In the genomic region with DNA sequence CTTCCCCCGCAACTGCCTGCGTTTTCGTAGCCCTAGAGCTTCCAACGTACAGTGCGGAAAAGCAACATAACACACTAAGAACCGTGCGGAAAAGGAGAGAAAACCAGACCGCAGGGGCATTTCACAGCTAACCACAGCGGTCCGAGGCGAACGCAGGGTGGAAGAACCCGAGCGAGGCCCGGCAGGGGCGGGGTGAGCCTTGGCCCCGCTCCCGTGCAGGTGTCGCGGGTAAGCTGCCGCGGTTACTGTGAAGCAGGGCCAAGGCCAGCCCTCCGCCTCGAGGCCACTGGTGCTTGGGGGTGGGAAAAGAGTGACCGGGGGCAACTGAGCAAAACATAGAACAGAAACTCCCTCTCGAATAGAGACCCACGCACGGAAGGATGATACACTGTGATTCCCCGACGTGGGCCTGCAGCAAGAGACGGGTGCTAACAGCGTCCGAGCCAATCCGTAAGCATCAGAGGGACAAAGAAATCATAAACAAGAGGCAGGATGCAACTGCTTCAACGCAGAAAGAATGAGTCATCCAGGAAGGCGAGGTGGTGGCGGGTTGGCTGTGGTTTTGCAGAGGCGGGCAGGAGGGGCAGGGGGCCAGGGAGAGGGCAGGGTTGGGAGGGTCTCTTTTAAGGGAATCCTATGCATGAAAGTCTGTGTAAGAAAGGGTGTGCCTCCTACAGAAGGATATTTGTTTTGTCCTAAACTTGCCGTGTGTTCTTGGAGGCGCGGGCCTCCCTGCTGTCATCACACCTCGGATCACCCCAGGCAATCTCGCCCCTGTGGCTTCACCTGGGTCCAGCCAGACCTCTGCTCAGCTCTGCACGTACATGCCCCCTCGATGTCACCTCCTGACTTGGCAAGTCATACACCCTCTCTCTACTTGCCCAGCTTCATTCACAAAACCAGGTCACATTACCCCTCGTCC, we compare ENCODE assay signal across 9 cellular contexts. TPM values are rescaled to one million over a fixed set of nuclear protein-coding genes. Genes with fewer than 3 reads are reported as not detected.
DNase-seq lines count a peak whose midpoint lies in the region; ATAC-seq, FAIRE-seq and TF ChIP-seq lines count a peak whose summit lies in the region.
"Had no signal": no experiment of that assay in that cellular context is flagged by ENCODE, and none has a peak within 500 bp of the region (broad histone marks: within the 10 kb centered on the region; RNA-seq: fewer than 3 reads in every experiment).

No MANE protein-coding gene starts in this region.

- TF ChIP-seq RAD21 in HepG2 (CRISPR knock-in tag; IDR thresholded peaks at IDR 0.05) = no peak

- H3K4me1 ChIP-seq in OCI-LY3 (ENCODE audit: low read length) (peaks cover 2% of the 10 kb centered on the region; the same call in 1 of the 2 replicates), HepG2 (ENCODE audit: insufficient read depth, low read length) (peaks cover 73% of the 10 kb centered on the region), psoas muscle (no peaks in the 10 kb centered on the region)

- H3K27me3 Mint-ChIP-seq in activated T-helper 17 cell treated with anti-CD3 and anti-CD28 coated beads, Interleukin-2, amount 50 U/mL, for 72 hours = peaks cover 16% of the 10 kb centered on the region

- ATAC-seq in GM18861 (IDR thresholded peaks at IDR 0.05; ENCODE audit: unreplicated experiment) (peak; percentile 52), HG03135 (IDR thresholded peaks at IDR 0.05; ENCODE audit: unreplicated experiment) (peak; percentile 64), HepG2 (peak; percentile 4; the same call in 1 of the 3 replicates), psoas muscle (no peak)
- ATAC-seq in activated T-helper 17 cell treated with anti-CD3 and anti-CD28 coated beads, Interleukin-2, amount 50 U/mL, for 72 hours (replicated peaks) = peak; percentile 88

- WGBS in HepG2 (ENCODE audit: low lambda C conversion rate) = 94% methylated on average over 40 of the region's 46 CpGs
- 53 to 63% (median 56%) methylated on average over 45 to 46 of the region's 46 CpGs for WGBS in psoas muscle, 3 donors

- in situ Hi-C loops in HepG2 (cut with HindIII; ENCODE audit: extremely low pct_ligation_motif_present, low pct_unique_long_range_greater_than_20kb) = no loop called here

- H3K4me3 ChIP-seq in OCI-LY3 (ENCODE audit: low read length) (peak overlapping the region; percentile 73), HepG2 (replicated peaks in 1 of 3; ENCODE audit: insufficient read depth in 1 of 3, low read depth in 2 of 3, low read length in 3 of 3) (no peak overlapping the region), psoas muscle (no peak overlapping the region)

- TF ChIP-seq CTCF in OCI-LY3 (IDR thresholded peaks at IDR 0.05; ENCODE audit: low read depth, low read length) (no peak), HepG2 (CRISPR knock-in tag; IDR thresholded peaks at IDR 0.05) (no peak), psoas muscle (IDR thresholded peaks at IDR 0.05) (no peak)

- no peak for TF ChIP-seq POLR2A in HepG2 (IDR thresholded peaks at IDR 0.05; ENCODE audit: insufficient read depth in 1 of 2, low read depth in 2 of 2, low read length in 2 of 2)

- H3K9me3 ChIP-seq in OCI-LY3 (ENCODE audit: insufficient read depth, low read length) (no peaks in the 10 kb centered on the region), HepG2 (ENCODE audit: low read length) (no peaks in the 10 kb centered on the region), psoas muscle (no peaks in the 10 kb centered on the region)

- intact Hi-C loops in HepG2 (cut with micrococcal nuclease; ENCODE audit: unreplicated experiment) = no loop called here
- intact Hi-C loops in psoas muscle (cut with DNase I) = no loop called here

- POLR2A ChIA-PET in HepG2 (lab: Yijun Ruan, JAX) = no interaction called here

- no peaks in the 10 kb centered on the region for H3K36me3 ChIP-seq in OCI-LY3 (replicated peaks; ENCODE audit: low read depth, low read length)
- peaks cover 2 to 8% of the 10 kb centered on the region in 2 experiments; a peak in 3 of 5 replicates for H3K36me3 ChIP-seq in HepG2 (replicated peaks in 1 of 2; ENCODE audit: control insufficient read depth in 1 of 2, insufficient read depth in 2 of 2, low read length in 2 of 2)
- no peaks in the 10 kb centered on the region for H3K36me3 ChIP-seq in psoas muscle (ENCODE audit: insufficient read depth in 1 of 2, low read depth in 1 of 2)

- H3K9ac ChIP-seq in OCI-LY3 (ENCODE audit: low read length) = peak overlapping the region; percentile 10; the same call in 1 of the 2 replicates
- no peak overlapping the region for H3K9ac ChIP-seq in HepG2 (ENCODE audit: insufficient read depth, low read depth, low read length)

- H3K4me2 ChIP-seq in OCI-LY3 (ENCODE audit: low read length) (peak overlapping the region; percentile 76), HepG2 (ENCODE audit: low read depth, low read length) (no peak overlapping the region)

- FAIRE-seq in HepG2 (lab: Jason Lieb, UNC) = no peak
- FAIRE-seq: TTC549 had no signal

- H2AFZ ChIP-seq in OCI-LY3 (ENCODE audit: low read depth, low read length) (peak overlapping the region; percentile 22; the same call in 1 of the 2 replicates), HepG2 (ENCODE audit: low read length) (no peak overlapping the region)

- TF ChIP-seq EP300 in HepG2 (IDR thresholded peaks at IDR 0.05; ENCODE audit: low read depth in 2 of 2, low read length in 2 of 2) (no peak), HepG2 (CRISPR knock-in tag; IDR thresholded peaks at IDR 0.05; ENCODE audit: borderline replicate concordance) (no peak)

- DNase-seq in HepG2 (ENCODE audit: low spot score) (no peak), DMS 273 treated with DMSO at 0.1 percent for 48 hours (lab: John Stamatoyannopoulos, UW) (no peak), psoas muscle (no peak)
- peak; percentile 87 for DNase-seq in stimulated activated naive CD4-positive, alpha-beta T cell treated with Interleukin-2 at 50 U/mL for 16 hours (lab: John Stamatoyannopoulos, UW)

- no peaks in the 10 kb centered on the region for H3K9me3 Mint-ChIP-seq in activated T-helper 17 cell treated with anti-CD3 and anti-CD28 coated beads, Interleukin-2, amount 50 U/mL, for 72 hours

- H3K27ac Mint-ChIP-seq in activated T-helper 17 cell treated with anti-CD3 and anti-CD28 coated beads, Interleukin-2, amount 50 U/mL, for 72 hours = peak overlapping the region; percentile 90

- CTCF ChIA-PET in HepG2 (lab: Yijun Ruan, JAX; ENCODE audit: low intra/inter-chr PET ratio, low total read pairs) = no interaction called here

- peak overlapping the region; percentile 78 for H3K4me3 Mint-ChIP-seq in activated T-helper 17 cell treated with anti-CD3 and anti-CD28 coated beads, Interleukin-2, amount 50 U/mL, for 72 hours

- H3K27ac ChIP-seq in OCI-LY3 (ENCODE audit: low read length) (no peak overlapping the region), HepG2 (ENCODE audit: extremely low read length, insufficient read depth, low read length) (no peak overlapping the region), psoas muscle (no peak overlapping the region)

- H3K4me1 Mint-ChIP-seq in activated T-helper 17 cell treated with anti-CD3 and anti-CD28 coated beads, Interleukin-2, amount 50 U/mL, for 72 hours = peaks cover 22% of the 10 kb centered on the region

- peaks cover 19% of the 10 kb centered on the region for H3K27me3 ChIP-seq in OCI-LY3 (ENCODE audit: low read depth, low read length)
- H3K27me3 ChIP-seq in HepG2 (ENCODE audit: control insufficient read depth in 1 of 2, insufficient read depth in 2 of 2, low read length in 2 of 2) = no peaks in the 10 kb centered on the region
- H3K27me3 ChIP-seq in psoas muscle (ENCODE audit: insufficient read depth in 3 of 3, low read length in 2 of 3) = peaks cover 0 to 46% (median 5%) of the 10 kb centered on the region in 3 donors

- H3K79me2 ChIP-seq in OCI-LY3 (ENCODE audit: low read length) (no peaks in the 10 kb centered on the region), HepG2 (ENCODE audit: insufficient read depth, low read length) (peaks cover 81% of the 10 kb centered on the region)

- H3K36me3 Mint-ChIP-seq in activated T-helper 17 cell treated with anti-CD3 and anti-CD28 coated beads, Interleukin-2, amount 50 U/mL, for 72 hours (ENCODE audit: low read depth) = peaks cover 6% of the 10 kb centered on the region

- H4K20me1 ChIP-seq in OCI-LY3 (ENCODE audit: insufficient read depth, low read length) (no peaks in the 10 kb centered on the region), HepG2 (ENCODE audit: insufficient read depth, low read length) (peaks cover 46% of the 10 kb centered on the region; the same call in 1 of the 2 replicates)

- BruUV-seq in HepG2 (replicated peaks; lab: Mats Ljungman, UMichigan) = no TSS peak

TF ChIP-seq in HepG2, 621 proteins besides CTCF, POLR2A, EP300 and RAD21 (continues in another document):
- no peak for TF ChIP-seq ATF7 (IDR thresholded peaks at IDR 0.05)
- no peak for TF ChIP-seq ATF7 (CRISPR knock-in tag; IDR thresholded peaks at IDR 0.05)
- TF ChIP-seq AGO2 (optimal IDR thresholded peaks at IDR 0.05; ENCODE audit: low read depth, low read length) = peak; percentile 5

RNA-seq across cellular contexts. Expression of a gene that starts 7.3 kb away (rescaled TPM):
- total RNA-seq in activated T-helper 17 cell treated with anti-CD3 and anti-CD28 coated beads, Interleukin-2, amount 50 U/mL, for 72 hours = 1 to 10 TPM in 1 of 2 donors, under 1 TPM in 1; 0.32 to 2.1 TPM
- total RNA-seq in HepG2 (2016; rRNA removed; fragmentation: Illumina TruSeq; extraction: Trizol) (27.1 and 37.9 TPM in 2 replicates), psoas muscle (not detected)
- total RNA-seq in HepG2 (2016; cell fraction: cytosol; rRNA removed; fragmentation: Illumina TruSeq; extraction: Trizol; ENCODE audit: low read depth) = 28.1 and 31.3 TPM in 2 replicates
- 27.0 and 27.4 TPM in 2 replicates for total RNA-seq in HepG2 (2016; cell fraction: insoluble cytoplasmic fraction; rRNA removed; fragmentation: Illumina TruSeq; extraction: Trizol)
- 74.8 and 75.1 TPM in 2 replicates for total RNA-seq in HepG2 (2016; cell fraction: membrane; rRNA removed; fragmentation: Illumina TruSeq; extraction: Trizol)
- total RNA-seq in HepG2 (2016; cell fraction: nucleus; rRNA removed; fragmentation: Illumina TruSeq; extraction: Trizol) = 9.7 and 12.9 TPM in 2 replicates
- polyA plus RNA-seq in HepG2 (2011; rRNA removed) (64.3 and 69.5 TPM in 2 replicates), psoas muscle (under 1 TPM; 0.04 to 0.41 (median 0.05) TPM)
- polyA plus RNA-seq in HepG2 (2011; cell fraction: cytosol; rRNA removed) = 72.9 and 80.9 TPM in 2 replicates
- polyA plus RNA-seq in HepG2 (2011; cell fraction: nucleus; rRNA removed) = 15.1 and 22.2 TPM in 2 replicates
- polyA plus RNA-seq in HepG2 (2012) = 49.1 and 73.9 TPM in 2 replicates
- polyA plus RNA-seq in HepG2 (2016; cell fraction: cytosol; fragmentation: Illumina TruSeq; extraction: Trizol; ENCODE audit: low read depth) = 94.4 and 111 TPM in 2 replicates
- polyA plus RNA-seq in HepG2 (2016; cell fraction: insoluble cytoplasmic fraction; fragmentation: Illumina TruSeq; extraction: Trizol; ENCODE audit: low read depth) = 59.8 and 79.1 TPM in 2 replicates
- polyA plus RNA-seq in HepG2 (2016; cell fraction: membrane; fragmentation: Illumina TruSeq; extraction: Trizol; ENCODE audit: low read depth) = 164 and 165 TPM in 2 replicates
- polyA plus RNA-seq in HepG2 (2016; cell fraction: nucleus; fragmentation: Illumina TruSeq; extraction: Trizol; ENCODE audit: insufficient read depth, low read depth) = 39.1 and 40.5 TPM in 2 replicates
- polyA minus RNA-seq in HepG2 (2011; rRNA and poly(A)+ RNA removed; ENCODE audit: low replicate concordance) = 0.07 and 47.0 TPM in 2 replicates
- 35.9 and 45.7 TPM in 2 replicates for polyA minus RNA-seq in HepG2 (2011; cell fraction: cytosol; rRNA and poly(A)+ RNA removed)
- polyA minus RNA-seq in HepG2 (2011; cell fraction: nucleus; rRNA and poly(A)+ RNA removed) = 7.2 and 9.6 TPM in 2 replicates

Comparison
In these comparisons a context has a peak if more than half of its experiments do, and no peak if none do; other contexts are left out.
1. ATAC-seq: peak in GM18861 (single experiment), HG03135 (single experiment), activated T-helper 17 cell treated with anti-CD3 and anti-CD28 coated beads, Interleukin-2, amount 50 U/mL, for 72 hours (single experiment) and HepG2 (single experiment); none in psoas muscle (0 of 4).